Comparison of ENCODE assay signal across 1 cellular context in genomic region chr3:14261229-14261628, GRCh38.
TF ChIP-seq lines count a peak whose summit lies in the region.

No MANE protein-coding gene starts in this region.

TF ChIP-seq in H1, 55 proteins besides CTCF, POLR2A, EP300 and RAD21 (continued from another document):
- TF ChIP-seq CHD7 (IDR thresholded peaks at IDR 0.05; ENCODE audit: insufficient replicate concordance, low read length) (no peak), JUND (IDR thresholded peaks at IDR 0.05; ENCODE audit: low read length) (0 out of 2 replicates have a peak, but pooled peaks have one; percentile 21), ATF3 (IDR thresholded peaks at IDR 0.05; ENCODE audit: insufficient read depth, low read depth, low read length) (no peak), ASH2L (IDR thresholded peaks at IDR 0.05; ENCODE audit: low read length) (no peak), GTF2F1 (IDR thresholded peaks at IDR 0.05; ENCODE audit: borderline replicate concordance, low read depth, low read length) (no peak)
